8 cellular contexts compared by ENCODE assay signal in the genomic region with DNA sequence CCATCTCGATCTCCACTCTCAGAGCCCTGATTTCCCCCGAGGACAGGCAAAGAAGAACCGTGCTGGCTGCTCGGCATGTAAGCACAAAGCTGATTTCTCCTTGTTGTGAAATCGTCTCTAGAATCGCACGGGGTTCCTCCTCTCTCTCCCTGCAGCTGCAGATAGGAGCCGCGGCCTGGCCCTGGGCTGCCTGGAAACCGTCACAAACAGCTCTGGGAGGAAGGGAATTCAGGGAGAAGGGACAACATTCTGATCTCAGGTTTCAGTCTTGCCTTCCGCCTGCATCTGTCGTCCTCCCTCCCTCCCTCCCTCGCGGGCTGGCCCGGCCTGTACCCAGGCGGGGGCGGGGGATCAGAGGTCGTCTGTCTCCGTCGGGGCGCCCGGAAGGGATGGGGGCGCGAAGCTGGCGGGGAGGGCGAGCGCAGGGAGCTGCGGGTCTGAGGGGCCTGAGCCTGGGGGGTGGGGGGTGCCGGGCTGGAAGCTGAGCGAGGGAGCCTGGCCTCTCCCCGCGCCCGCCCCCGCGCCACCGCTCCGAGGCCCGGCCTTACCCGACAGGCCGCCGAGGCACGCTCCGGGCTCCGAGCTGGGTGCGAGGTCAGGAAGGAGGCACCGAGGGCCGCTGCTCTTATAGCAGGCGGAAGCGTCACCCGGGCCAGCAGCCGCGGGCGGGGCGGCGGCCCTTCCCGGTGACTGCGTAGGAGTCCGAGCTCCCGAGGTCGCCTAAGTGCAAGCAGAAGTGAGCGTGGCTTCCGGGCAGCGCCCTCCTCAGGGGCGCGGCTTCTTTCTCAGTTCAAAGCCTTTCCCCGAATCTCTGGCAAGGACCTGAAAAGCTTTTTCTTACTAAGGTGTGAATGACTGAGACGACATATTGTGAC. TPM values are rescaled to one million over a fixed set of nuclear protein-coding genes. Genes with fewer than 3 reads are reported as not detected.
A peak's percentile ranks its signal among the peaks of the same experiment; 100 is the strongest.
DNase-seq lines count a peak whose midpoint lies in the region; ATAC-seq and TF ChIP-seq lines count a peak whose summit lies in the region.

A gene (minus strand): TSS at position 600 of the 875 bp plus-strand sequence. CDS start 1,277 bp downstream, outside the sequence.

- H3K4me3 Mint-ChIP-seq in GM23338 (peak within 1 kb of the TSS; percentile 84), T-cell (peak within 1 kb of the TSS; percentile 83 to 91 (median 86))

- H3F3A ChIP-seq in GM23338 (replicated peaks; ENCODE audit: low read depth), result peaks cover 23% of the 10 kb centered on the region

- H2AFZ ChIP-seq in GM23338 (peak within 1 kb of the TSS; percentile 48; the same call in 1 of the 2 replicates), trophoblast cell (ENCODE audit: insufficient read depth, low read length, poor library complexity) (peak within 1 kb of the TSS; percentile 61)

- H3K9me3 ChIP-seq in heart left ventricle (no peaks in the 10 kb centered on the region), trophoblast cell (ENCODE audit: insufficient read depth, low read depth, low read length) (no peaks in the 10 kb centered on the region), tibial nerve (no peaks in the 10 kb centered on the region)

- peak within 1 kb of the TSS; percentile 81 for H2BK120ac ChIP-seq in trophoblast cell (ENCODE audit: insufficient read depth, low read length, poor library complexity)

- H3K4me3 ChIP-seq in GM23338 (peak within 1 kb of the TSS; percentile 57), heart left ventricle (peak within 1 kb of the TSS; percentile 39 to 82 (median 67)), trophoblast cell (ENCODE audit: low read depth, low read length) (peak within 1 kb of the TSS; percentile 73), tibial nerve (peak within 1 kb of the TSS; percentile 45 to 86 (median 66))

- TF ChIP-seq POLR2A in heart left ventricle (IDR thresholded peaks at IDR 0.05), result peak in 1 of 2 donors; percentile 34
- TF ChIP-seq POLR2A in tibial nerve (IDR thresholded peaks at IDR 0.05), result peak in 1 of 2 donors; percentile 52

- TF ChIP-seq CTCF in GM23338 (conservative IDR thresholded peaks at IDR 0.05; ENCODE audit: low read depth in 2 of 2) (peak in 1 of 2 experiments; percentile 16; a peak in 1 of 4 replicates), heart left ventricle (IDR thresholded peaks at IDR 0.05) (peak in 7 of 12 donors; percentile 10 to 53 (median 27)), tibial nerve (IDR thresholded peaks at IDR 0.05) (peak in 2 of 5 experiments; percentile 16 to 37)

- H3K36me3 ChIP-seq in GM23338 (ENCODE audit: insufficient read depth) (no peaks in the 10 kb centered on the region), heart left ventricle (peaks cover 0 to 38% (median 34%) of the 10 kb centered on the region in 9 donors), trophoblast cell (ENCODE audit: control insufficient read depth in 1 of 2, insufficient read depth in 2 of 2, low read length in 2 of 2) (peaks cover 0 to 1% of the 10 kb centered on the region in 2 experiments), tibial nerve (peaks cover 0 to 27% (median 2%) of the 10 kb centered on the region in 3 donors)

- H3K27me3 ChIP-seq in GM23338 (ENCODE audit: insufficient read depth), result no peaks in the 10 kb centered on the region
- no peaks in the 10 kb centered on the region for H3K27me3 ChIP-seq in heart left ventricle
- H3K27me3 ChIP-seq in trophoblast cell (ENCODE audit: insufficient read depth, low read length), result no peaks in the 10 kb centered on the region
- no peaks in the 10 kb centered on the region for H3K27me3 ChIP-seq in tibial nerve

- peaks cover 3% of the 10 kb centered on the region; the same call in 2 of the 3 replicates for H3K36me3 Mint-ChIP-seq in GM23338 (ENCODE audit: low read depth)
- peaks cover 23% of the 10 kb centered on the region for H3K36me3 Mint-ChIP-seq in T-cell

- peak within 1 kb of the TSS; percentile 50 for H3K4ac ChIP-seq in trophoblast cell (ENCODE audit: low read depth, low read length)

- peak within 1 kb of the TSS; percentile 69 for H3K14ac ChIP-seq in trophoblast cell (ENCODE audit: low read length)

- DNase-seq in DMS53 (lab: John Stamatoyannopoulos, UW) (peak; percentile 97), GM23338 (ENCODE audit: low spot score) (peak; percentile 98), NCI-H1105 (lab: John Stamatoyannopoulos, UW) (peak; percentile 80), T-cell (peak; percentile 47 to 77 (median 61)), amniotic epithelial cell (ENCODE audit: low read depth) (peak; percentile 97), heart left ventricle (peak; percentile 91 to 96 (median 95)), trophoblast cell (peak; percentile 96), tibial nerve (ENCODE audit: low spot score in 2 of 2) (peak; percentile 68 to 74)

- H3K79me2 ChIP-seq in GM23338 (replicated peaks; ENCODE audit: insufficient read depth) (no peaks in the 10 kb centered on the region), trophoblast cell (ENCODE audit: control insufficient read depth, insufficient read depth, low read length, poor library complexity) (peaks cover 4% of the 10 kb centered on the region)

- H2BK5ac ChIP-seq in trophoblast cell (ENCODE audit: low read depth, low read length, poor library complexity), result peak within 1 kb of the TSS; percentile 78

- H2AK5ac ChIP-seq in trophoblast cell (ENCODE audit: low read length), result peak within 1 kb of the TSS; percentile 88

- TF ChIP-seq EP300 in tibial nerve (IDR thresholded peaks at IDR 0.05), result peak; percentile 55 to 86

- POLR2A ChIA-PET in T-cell (lab: Charles Lee), result interaction anchor here (0.5 to 1.9 kb wide), 15 partner anchors 16 to 1285 kb away, joined by 3 to 7 read pairs (median 3); a partner anchor contains a TSS

- H3K4me1 ChIP-seq in GM23338 (ENCODE audit: insufficient read depth), result peaks cover 24% of the 10 kb centered on the region
- H3K4me1 ChIP-seq in heart left ventricle, result peaks cover 9 to 66% (median 34%) of the 10 kb centered on the region in 12 donors
- H3K4me1 ChIP-seq in trophoblast cell (ENCODE audit: control insufficient read depth in 1 of 2, insufficient read depth in 2 of 2, low read length in 2 of 2), result peaks cover 8 to 12% of the 10 kb centered on the region in 2 experiments
- peaks cover 0 to 56% (median 22%) of the 10 kb centered on the region in 4 donors for H3K4me1 ChIP-seq in tibial nerve

- no peak within 1 kb of the TSS for H3K23ac ChIP-seq in trophoblast cell (ENCODE audit: low read length)

- peak within 1 kb of the TSS; percentile 91 for H4K91ac ChIP-seq in trophoblast cell (ENCODE audit: low read depth, low read length)

- H3K9me2 ChIP-seq in GM23338 (ENCODE audit: insufficient read depth), result no peaks in the 10 kb centered on the region

- peak within 1 kb of the TSS; percentile 87 for H3K4me2 ChIP-seq in GM23338
- peak within 1 kb of the TSS; percentile 86 for H3K4me2 ChIP-seq in trophoblast cell (ENCODE audit: low read length)

- no peaks in the 10 kb centered on the region for H4K20me1 ChIP-seq in GM23338 (replicated peaks; ENCODE audit: insufficient read depth)

- H3K9ac ChIP-seq in trophoblast cell (ENCODE audit: low read length), result no peak within 1 kb of the TSS

- H3K27ac Mint-ChIP-seq in GM23338 (peak within 1 kb of the TSS; percentile 97), T-cell (peak within 1 kb of the TSS; percentile 94)

- WGBS in heart left ventricle, 4 donors, result 0 to 1% (median 0%) methylated on average over 19 to 67 of the region's 67 CpGs
- no CpG with 5 or more reads among the region's 67 CpGs for WGBS in trophoblast cell (ENCODE audit: extremely low coverage, insufficient coverage, insufficient read length)
- 0 to 1% methylated on average over 42 to 56 of the region's 67 CpGs for WGBS in tibial nerve, 2 donors

- H3K79me1 ChIP-seq in trophoblast cell (ENCODE audit: low read length), result peaks cover 15% of the 10 kb centered on the region

- H3K9me3 Mint-ChIP-seq in GM23338, result peaks cover 3% of the 10 kb centered on the region; the same call in 1 of the 3 replicates
- no peaks in the 10 kb centered on the region for H3K9me3 Mint-ChIP-seq in T-cell

- intact Hi-C loops in heart left ventricle (cut with DNase I), result loop anchor here (2.0 to 10.0 kb wide), 8 partner anchors 49 to 221 kb away; no protein-coding TSS in a partner anchor

- H2BK12ac ChIP-seq in trophoblast cell (ENCODE audit: low read length), result peak within 1 kb of the TSS; percentile 27

- peak; percentile 92 for ATAC-seq in GM23338
- ATAC-seq in T-cell (replicated peaks in 1 of 4), result peak; percentile 77 to 84 (median 80)
- peak; percentile 86 to 94 (median 90) for ATAC-seq in heart left ventricle

- H3K4me1 Mint-ChIP-seq in GM23338, result peaks cover 33% of the 10 kb centered on the region
- peaks cover 52 to 65% (median 55%) of the 10 kb centered on the region in 3 donors for H3K4me1 Mint-ChIP-seq in T-cell

- H3K27me3 Mint-ChIP-seq in GM23338 (ENCODE audit: insufficient read depth, low read depth, poor library complexity) (peaks cover 8% of the 10 kb centered on the region), T-cell (no peaks in the 10 kb centered on the region)

- peak within 1 kb of the TSS; percentile 99 for H3K27ac ChIP-seq in GM23338 (ENCODE audit: low read depth)
- H3K27ac ChIP-seq in heart left ventricle, result peak within 1 kb of the TSS; percentile 89 to 99 (median 97)
- H3K27ac ChIP-seq in trophoblast cell (ENCODE audit: low read depth, low read length), result peak within 1 kb of the TSS; percentile 95
- peak within 1 kb of the TSS; percentile 84 to 97 (median 95) for H3K27ac ChIP-seq in tibial nerve

- peak within 1 kb of the TSS; percentile 84 for H4K8ac ChIP-seq in trophoblast cell (ENCODE audit: low read depth, low read length)

- CTCF ChIA-PET in T-cell (lab: Charles Lee), result interaction anchor here (0.7 to 3.7 kb wide), 24 partner anchors 15 to 149 kb away, joined by 3 to 16 read pairs (median 4); no protein-coding TSS in a partner anchor

- H4K12ac ChIP-seq in trophoblast cell (ENCODE audit: low read depth, low read length), result peak within 1 kb of the TSS; percentile 64

- H3K18ac ChIP-seq in trophoblast cell (ENCODE audit: low read length), result peak within 1 kb of the TSS; percentile 84

TF ChIP-seq in GM23338, 12 proteins besides CTCF, POLR2A, EP300 and RAD21 (continues in another document):
- TF ChIP-seq EZH2 (IDR thresholded peaks at IDR 0.05; ENCODE audit: low read depth, unreplicated experiment), result no peak
- peak; percentile 60; the same call in 1 of the 2 replicates for TF ChIP-seq POLR2AphosphoS5 (IDR thresholded peaks at IDR 0.05; ENCODE audit: low read depth)

RNA-seq across cellular contexts. Expression of the gene that starts here (rescaled TPM):
- total RNA-seq in GM23338 (2014; rRNA removed; shearing (Covaris generic)), result 5.6 and 8.4 TPM in 2 replicates
- polyA plus RNA-seq in GM23338 (2016; fragmentation: Nextera tagmentation; extraction: Ambion mirVana), result 6.5 and 7.2 TPM in 2 replicates
- total RNA-seq in T-cell, result 10 to 100 TPM; 40.3 to 60.9 (median 50.7) TPM
- 10 to 100 TPM; 15.6 to 55.6 (median 23.0) TPM for total RNA-seq in heart left ventricle
- polyA plus RNA-seq in heart left ventricle, result 10 to 100 TPM; 15.4 to 20.4 TPM
- 17.0 and 17.4 TPM in 2 replicates for polyA plus RNA-seq in trophoblast cell (2013)
- 10 to 100 TPM; 21.3 to 29.0 (median 23.1) TPM for total RNA-seq in tibial nerve

Comparison
In these comparisons a context has a peak if more than half of its experiments do, and no peak if none do; other contexts are left out.
1. Peak in every context shown above with its lines: DNase-seq, ATAC-seq, H3K4me3 ChIP-seq and H3K27ac ChIP-seq.